Comparison of ENCODE assay signal across 8 cellular contexts in the genomic region with DNA sequence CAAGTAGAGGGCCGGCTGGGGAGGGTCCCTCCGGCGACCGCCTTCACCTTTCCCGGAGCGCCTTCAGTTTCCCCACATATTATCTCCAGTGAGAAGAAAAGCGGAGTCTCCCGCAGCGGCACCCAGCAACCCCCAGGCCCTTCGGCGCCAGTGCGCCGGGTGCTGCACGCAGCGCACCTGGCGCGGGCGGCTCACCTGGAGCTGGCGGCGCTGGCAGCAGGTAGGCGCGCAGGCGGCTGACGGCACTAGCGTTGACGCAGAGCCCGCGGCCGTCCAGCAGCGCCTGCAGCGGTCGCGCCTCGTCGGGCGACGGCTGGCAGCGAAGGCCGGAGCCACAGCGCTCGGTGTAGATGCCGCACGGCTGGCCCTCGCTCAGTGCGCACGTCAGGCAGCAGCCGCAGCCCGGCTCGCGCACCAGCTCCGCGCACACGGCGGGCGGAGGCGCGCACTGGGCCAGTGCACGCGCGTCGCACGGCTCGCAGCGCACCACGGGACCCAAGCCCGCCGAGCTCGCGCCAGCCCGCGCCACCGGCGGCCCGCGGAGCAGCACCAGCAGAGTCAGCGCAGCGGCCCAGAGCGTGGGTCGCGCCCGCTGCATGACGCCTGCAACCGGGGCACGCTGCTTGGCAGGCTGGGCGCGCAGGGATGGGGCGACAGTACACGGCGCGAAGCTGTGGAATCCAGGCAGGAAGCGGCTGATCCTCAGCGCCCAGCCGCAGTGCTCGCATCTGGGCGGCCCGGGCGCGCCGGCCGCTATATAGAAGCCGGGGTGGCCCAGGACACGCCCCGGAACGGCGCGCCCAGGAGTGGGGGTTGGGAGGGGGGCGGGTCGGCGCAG. TPM values are rescaled to one million over a fixed set of nuclear protein-coding genes. Genes with fewer than 3 reads are reported as not detected.
DNase-seq lines count a peak whose midpoint lies in the region; ATAC-seq and TF ChIP-seq lines count a peak whose summit lies in the region.

A gene with protein sequence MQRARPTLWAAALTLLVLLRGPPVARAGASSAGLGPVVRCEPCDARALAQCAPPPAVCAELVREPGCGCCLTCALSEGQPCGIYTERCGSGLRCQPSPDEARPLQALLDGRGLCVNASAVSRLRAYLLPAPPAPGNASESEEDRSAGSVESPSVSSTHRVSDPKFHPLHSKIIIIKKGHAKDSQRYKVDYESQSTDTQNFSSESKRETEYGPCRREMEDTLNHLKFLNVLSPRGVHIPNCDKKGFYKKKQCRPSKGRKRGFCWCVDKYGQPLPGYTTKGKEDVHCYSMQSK (minus strand): TSS at position 730 of the 838 bp plus-strand sequence. CDS start 132 bp downstream, at position 598.

- H3K4me1 Mint-ChIP-seq in activated naive CD8-positive, alpha-beta T cell (ENCODE audit: low read depth), result peaks cover 24% of the 10 kb centered on the region
- peaks cover 71% of the 10 kb centered on the region for H3K4me1 Mint-ChIP-seq in osteocyte (ENCODE audit: unreplicated experiment)

- DNase-seq in DMS79 (lab: John Stamatoyannopoulos, UW) (peak; percentile 40), NCI-H1105 (lab: John Stamatoyannopoulos, UW) (peak; percentile 83), Right ventricle myocardium superior (peak; percentile 72), osteocyte (ENCODE audit: extremely low spot score, unreplicated experiment) (no peak), cortex of kidney (lab: John Stamatoyannopoulos, UW) (no peak), hippocampal formation (lab: John Stamatoyannopoulos, UW) (no peak)

- TF ChIP-seq CTCF in osteocyte (IDR thresholded peaks at IDR 0.05), result no peak

- no peak within 1 kb of the TSS for H3K27ac Mint-ChIP-seq in activated naive CD8-positive, alpha-beta T cell
- H3K27ac Mint-ChIP-seq in osteocyte (ENCODE audit: unreplicated experiment), result peak within 1 kb of the TSS; percentile 63

- H3K36me3 Mint-ChIP-seq in activated naive CD8-positive, alpha-beta T cell, result no peaks in the 10 kb centered on the region
- peaks cover 13% of the 10 kb centered on the region for H3K36me3 Mint-ChIP-seq in osteocyte (ENCODE audit: unreplicated experiment)

- ATAC-seq in Right ventricle myocardium superior (ENCODE audit: poor library complexity) (peak; percentile 81), GM19324 (IDR thresholded peaks at IDR 0.05; ENCODE audit: low FRiP score, unreplicated experiment) (no peak)

- peak within 1 kb of the TSS; percentile 69 for H3K4me3 Mint-ChIP-seq in activated naive CD8-positive, alpha-beta T cell
- peak within 1 kb of the TSS; percentile 87 for H3K4me3 Mint-ChIP-seq in osteocyte (ENCODE audit: unreplicated experiment)

- intact Hi-C loops in Right ventricle myocardium superior (cut with DNase I), result loop anchor here (2.0 to 10.0 kb wide), 3 partner anchors 1167 to 1314 kb away; no protein-coding TSS in a partner anchor

- H3K9me3 Mint-ChIP-seq in activated naive CD8-positive, alpha-beta T cell (ENCODE audit: low read depth), result no peaks in the 10 kb centered on the region
- no peaks in the 10 kb centered on the region for H3K9me3 Mint-ChIP-seq in osteocyte (ENCODE audit: unreplicated experiment)

- peaks cover 37% of the 10 kb centered on the region for H3K27me3 Mint-ChIP-seq in activated naive CD8-positive, alpha-beta T cell
- no peaks in the 10 kb centered on the region for H3K27me3 Mint-ChIP-seq in osteocyte (ENCODE audit: unreplicated experiment)

RNA-seq across cellular contexts. Expression of the gene that starts here (rescaled TPM):
- total RNA-seq in Right ventricle myocardium superior (52.3 TPM), osteocyte (294 and 321 TPM in 2 replicates)

Comparison
In these comparisons a context has a peak if more than half of its experiments do, and no peak if none do; other contexts are left out.
1. DNase-seq: peak in DMS79 (single experiment), NCI-H1105 (single experiment) and Right ventricle myocardium superior (single experiment); none in osteocyte (single experiment), cortex of kidney (single experiment) and hippocampal formation (0 of 2).